Comparison of ENCODE assay signal across 8 cellular contexts in the genomic region with DNA sequence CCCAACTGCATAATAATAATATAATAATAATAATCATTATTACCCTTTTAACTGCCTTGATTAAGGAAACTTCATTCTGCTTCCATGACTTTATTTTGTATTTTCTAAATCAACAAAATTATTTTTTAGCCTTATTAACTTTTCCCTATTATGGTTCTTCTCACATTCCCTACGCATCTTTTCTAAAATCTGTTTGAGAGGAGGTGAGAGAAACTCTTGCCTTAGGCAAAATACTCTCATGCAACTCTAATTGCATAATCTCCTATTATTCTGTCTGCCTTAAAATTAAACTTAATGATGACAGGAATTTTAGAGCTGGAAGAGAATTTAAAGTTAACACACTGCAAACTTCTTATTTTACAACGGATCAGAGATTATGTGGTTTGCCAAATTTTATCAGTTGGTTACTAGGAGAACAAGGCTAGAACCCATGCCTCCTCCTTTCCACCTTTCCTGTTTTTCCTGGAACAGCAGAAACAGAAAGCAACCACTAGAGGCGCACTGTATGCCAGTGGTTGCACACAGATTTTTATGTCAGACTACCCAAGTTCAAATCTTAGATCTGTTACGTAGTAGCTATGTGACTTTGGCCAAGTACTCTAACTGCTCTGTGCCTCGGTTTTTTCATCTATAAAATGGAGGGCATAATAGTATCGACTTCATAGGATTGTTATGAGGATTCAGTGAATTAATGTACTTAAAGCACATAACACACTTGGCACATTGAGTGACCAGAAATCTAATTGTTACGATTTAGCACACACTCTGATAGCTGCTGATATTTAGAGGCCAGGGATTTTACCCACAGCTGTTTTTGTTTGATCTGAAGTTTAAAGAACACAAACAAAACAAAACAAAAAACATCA. TPM values are rescaled to one million over a fixed set of nuclear protein-coding genes. Genes with fewer than 3 reads are reported as not detected.
A peak's percentile ranks its signal among the peaks of the same experiment; 100 is the strongest.
DNase-seq lines count a peak whose midpoint lies in the region; ATAC-seq and TF ChIP-seq lines count a peak whose summit lies in the region.

No MANE protein-coding gene starts in this region.

- POLR2A ChIA-PET in PC-9 (lab: Charles Lee; ENCODE audit: unreplicated experiment) = interaction anchor here (0.7 kb wide), 1 partner anchor 248 kb away, joined by 5 read pairs; no protein-coding TSS in a partner anchor

- CTCF ChIA-PET in PC-9 (lab: Charles Lee) = interaction anchor here (0.6 kb wide), 2 partner anchors 514 to 762 kb away, joined by 3 read pairs; no protein-coding TSS in a partner anchor

- no peaks in the 10 kb centered on the region for H3K4me1 Mint-ChIP-seq in GM23338

- H2AFZ ChIP-seq in GM23338 (no peak overlapping the region), PC-9 (no peak overlapping the region)

- H3K27ac ChIP-seq in GM23338 (ENCODE audit: low read depth) (no peak overlapping the region), PC-9 (no peak overlapping the region), tibial artery (no peak overlapping the region)

- no peaks in the 10 kb centered on the region for H3K27me3 Mint-ChIP-seq in GM23338 (ENCODE audit: insufficient read depth, low read depth, poor library complexity)

- no TSS peak for BruUV-seq in PC-9 (replicated peaks; lab: Mats Ljungman, UMichigan)

- H4K20me1 ChIP-seq in GM23338 (replicated peaks; ENCODE audit: insufficient read depth) = no peaks in the 10 kb centered on the region
- no peaks in the 10 kb centered on the region for H4K20me1 ChIP-seq in PC-9 (ENCODE audit: insufficient read depth)

- H3K9me3 Mint-ChIP-seq in GM23338 = peaks cover 3% of the 10 kb centered on the region; the same call in 2 of the 3 replicates

- H3K4me1 ChIP-seq in GM23338 (ENCODE audit: insufficient read depth) (no peaks in the 10 kb centered on the region), PC-9 (replicated peaks; ENCODE audit: insufficient read depth) (no peaks in the 10 kb centered on the region), tibial artery (no peaks in the 10 kb centered on the region)

- H3K4me3 ChIP-seq in GM23338 = no peak overlapping the region
- no peak overlapping the region for H3K4me3 ChIP-seq in PC-9
- no peak overlapping the region for H3K4me3 ChIP-seq in tibial artery

- no peaks in the 10 kb centered on the region for H3K36me3 ChIP-seq in GM23338 (ENCODE audit: insufficient read depth)
- H3K36me3 ChIP-seq in PC-9 (ENCODE audit: low read depth) = no peaks in the 10 kb centered on the region
- H3K36me3 ChIP-seq in tibial artery = no peaks in the 10 kb centered on the region

- peak; percentile 24 for DNase-seq in COLO668 (lab: John Stamatoyannopoulos, UW; ENCODE audit: unreplicated experiment)
- peak; percentile 73 for DNase-seq in GM23338 (ENCODE audit: low spot score)
- DNase-seq in PC-9 = peak in 1 of 2 experiments; percentile 3
- DNase-seq in fibroblast of gingiva (ENCODE audit: low read depth) = peak; percentile 24
- DNase-seq in tibial artery = no peak
- no peak for DNase-seq in UCSD-AML1 (lab: John Stamatoyannopoulos, UW; ENCODE audit: unreplicated experiment)

- no peak overlapping the region for H3K4me3 Mint-ChIP-seq in GM23338

- intact Hi-C loops in PC-9 (cut with micrococcal nuclease; ENCODE audit: unreplicated experiment) = no loop called here
- intact Hi-C loops in tibial artery (cut with DNase I; ENCODE audit: low total_unique reads) = no loop called here

- ATAC-seq in GM23338 = no peak
- ATAC-seq in GM18858 (IDR thresholded peaks at IDR 0.05; ENCODE audit: unreplicated experiment) = no peak
- ATAC-seq in GM18511 (IDR thresholded peaks at IDR 0.05; ENCODE audit: unreplicated experiment) = no peak

- H3K79me2 ChIP-seq in GM23338 (replicated peaks; ENCODE audit: insufficient read depth) (no peaks in the 10 kb centered on the region), PC-9 (ENCODE audit: low read depth) (no peaks in the 10 kb centered on the region)

- H3K4me2 ChIP-seq in GM23338 (no peak overlapping the region), PC-9 (no peak overlapping the region)

- no peaks in the 10 kb centered on the region for H3F3A ChIP-seq in GM23338 (replicated peaks; ENCODE audit: low read depth)
- no peaks in the 10 kb centered on the region for H3F3A ChIP-seq in PC-9 (ENCODE audit: insufficient read depth, low read depth)

- H3K27me3 ChIP-seq in GM23338 (ENCODE audit: insufficient read depth) = no peaks in the 10 kb centered on the region
- no peaks in the 10 kb centered on the region for H3K27me3 ChIP-seq in PC-9 (ENCODE audit: insufficient read depth, low read depth)
- H3K27me3 ChIP-seq in tibial artery = no peaks in the 10 kb centered on the region

- no peaks in the 10 kb centered on the region for H3K36me3 Mint-ChIP-seq in GM23338 (ENCODE audit: low read depth)

- no peak overlapping the region for H3K27ac Mint-ChIP-seq in GM23338

- TF ChIP-seq CTCF in GM23338 (conservative IDR thresholded peaks at IDR 0.05; ENCODE audit: low read depth in 2 of 2) (peak; percentile 82 to 99), PC-9 (conservative IDR thresholded peaks at IDR 0.05) (peak; percentile 76), tibial artery (IDR thresholded peaks at IDR 0.05) (peak; percentile 33 to 65)

- H3K9me2 ChIP-seq in GM23338 (ENCODE audit: insufficient read depth) (no peaks in the 10 kb centered on the region), PC-9 (ENCODE audit: insufficient read depth) (no peaks in the 10 kb centered on the region)

- H3K9me3 ChIP-seq in PC-9 (ENCODE audit: insufficient read depth, low read depth) = no peaks in the 10 kb centered on the region
- H3K9me3 ChIP-seq in tibial artery = no peaks in the 10 kb centered on the region

TF ChIP-seq in GM23338, 12 proteins besides CTCF, POLR2A, EP300 and RAD21 (continues in another document):
- TF ChIP-seq ZNF114 (CRISPR knock-in tag; IDR thresholded peaks at IDR 0.05) = no peak
- TF ChIP-seq, protein P1, sequence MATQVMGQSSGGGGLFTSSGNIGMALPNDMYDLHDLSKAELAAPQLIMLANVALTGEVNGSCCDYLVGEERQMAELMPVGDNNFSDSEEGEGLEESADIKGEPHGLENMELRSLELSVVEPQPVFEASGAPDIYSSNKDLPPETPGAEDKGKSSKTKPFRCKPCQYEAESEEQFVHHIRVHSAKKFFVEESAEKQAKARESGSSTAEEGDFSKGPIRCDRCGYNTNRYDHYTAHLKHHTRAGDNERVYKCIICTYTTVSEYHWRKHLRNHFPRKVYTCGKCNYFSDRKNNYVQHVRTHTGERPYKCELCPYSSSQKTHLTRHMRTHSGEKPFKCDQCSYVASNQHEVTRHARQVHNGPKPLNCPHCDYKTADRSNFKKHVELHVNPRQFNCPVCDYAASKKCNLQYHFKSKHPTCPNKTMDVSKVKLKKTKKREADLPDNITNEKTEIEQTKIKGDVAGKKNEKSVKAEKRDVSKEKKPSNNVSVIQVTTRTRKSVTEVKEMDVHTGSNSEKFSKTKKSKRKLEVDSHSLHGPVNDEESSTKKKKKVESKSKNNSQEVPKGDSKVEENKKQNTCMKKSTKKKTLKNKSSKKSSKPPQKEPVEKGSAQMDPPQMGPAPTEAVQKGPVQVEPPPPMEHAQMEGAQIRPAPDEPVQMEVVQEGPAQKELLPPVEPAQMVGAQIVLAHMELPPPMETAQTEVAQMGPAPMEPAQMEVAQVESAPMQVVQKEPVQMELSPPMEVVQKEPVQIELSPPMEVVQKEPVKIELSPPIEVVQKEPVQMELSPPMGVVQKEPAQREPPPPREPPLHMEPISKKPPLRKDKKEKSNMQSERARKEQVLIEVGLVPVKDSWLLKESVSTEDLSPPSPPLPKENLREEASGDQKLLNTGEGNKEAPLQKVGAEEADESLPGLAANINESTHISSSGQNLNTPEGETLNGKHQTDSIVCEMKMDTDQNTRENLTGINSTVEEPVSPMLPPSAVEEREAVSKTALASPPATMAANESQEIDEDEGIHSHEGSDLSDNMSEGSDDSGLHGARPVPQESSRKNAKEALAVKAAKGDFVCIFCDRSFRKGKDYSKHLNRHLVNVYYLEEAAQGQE (IDR thresholded peaks at IDR 0.05; ENCODE audit: unreplicated experiment) = no peak
- TF ChIP-seq STAT1 (IDR thresholded peaks at IDR 0.05; ENCODE audit: unreplicated experiment) = no peak

RNA-seq across cellular contexts. Expression of gene BRMS1L, which starts 4.4 kb away (rescaled TPM):
- total RNA-seq in GM23338 (2014; rRNA removed; shearing (Covaris generic)) = 11.8 and 19.5 TPM in 2 replicates
- 10.7 and 11.8 TPM in 2 replicates for polyA plus RNA-seq in GM23338 (2016; fragmentation: Nextera tagmentation; extraction: Ambion mirVana)
- 5.7 and 8.0 TPM in 2 replicates for total RNA-seq in PC-9 (2021)

RNA-seq across cellular contexts. Expression of gene RALGAPA1, which starts 12.7 kb away (rescaled TPM):
- total RNA-seq in GM23338 (2014; rRNA removed; shearing (Covaris generic)) = 26.0 and 27.3 TPM in 2 replicates
- 20.2 and 21.9 TPM in 2 replicates for polyA plus RNA-seq in GM23338 (2016; fragmentation: Nextera tagmentation; extraction: Ambion mirVana)
- 30.0 and 36.7 TPM in 2 replicates for total RNA-seq in PC-9 (2021)

Comparison
In these comparisons a context has a peak if more than half of its experiments do, and no peak if none do; other contexts are left out.
1. DNase-seq: peak in COLO668 (single experiment), GM23338 (single experiment) and fibroblast of gingiva (single experiment); none in tibial artery (0 of 2) and UCSD-AML1 (single experiment).
2. Peak in every context shown above with its lines, with median percentiles within 50 percentile points of each other: CTCF ChIP-seq.